Comparison of ENCODE assay signal across 8 cellular contexts in genomic region chr17:17313350-17313991, GRCh38. TPM values are rescaled to one million over a fixed set of nuclear protein-coding genes. Genes with fewer than 3 reads are reported as not detected.
DNase-seq lines count a peak whose midpoint lies in the region; ATAC-seq and TF ChIP-seq lines count a peak whose summit lies in the region.

No MANE protein-coding gene starts in this region.

- H3K4me1 ChIP-seq in PC-3 (ENCODE audit: insufficient read depth, low read length) (no peaks in the 10 kb centered on the region), ovary (ENCODE audit: insufficient read depth) (no peaks in the 10 kb centered on the region)

- no TSS peak for BruUV-seq in PC-3 (replicated peaks; lab: Mats Ljungman, UMichigan)

- no peaks in the 10 kb centered on the region for H3K27me3 ChIP-seq in PC-3 (ENCODE audit: low read length)
- no peaks in the 10 kb centered on the region for H3K27me3 ChIP-seq in ovary

- peak; percentile 49; the same call in 1 of the 2 replicates for ATAC-seq in PC-3
- ATAC-seq in left cardiac atrium = peak; percentile 48 to 72

- WGBS in ovary, 3 donors = 66 to 71% (median 67%) methylated on average over 12 of the region's 12 CpGs

- no peaks in the 10 kb centered on the region for H3K79me2 ChIP-seq in PC-3 (ENCODE audit: low read length)

- no peaks in the 10 kb centered on the region for H3K9me3 ChIP-seq in PC-3 (ENCODE audit: low read length)
- no peaks in the 10 kb centered on the region for H3K9me3 ChIP-seq in ovary

- no peak overlapping the region for H3K9ac ChIP-seq in PC-3 (ENCODE audit: low read length)

- DNase-seq in NCI-H524 (lab: John Stamatoyannopoulos, UW) (peak; percentile 33 to 57), NCI-H524 treated with DMSO at 0.1 percent for 48 hours (lab: John Stamatoyannopoulos, UW) (no peak), PC-3 (peak; percentile 60), left cardiac atrium (no peak), ovary (no peak), COR-L47 (lab: John Stamatoyannopoulos, UW) (no peak)
- peak; percentile 62 for DNase-seq in activated effector memory CD4-positive, alpha-beta T cell treated with Interleukin-2 at 50 U/mL for 16 hours
- DNase-seq in stimulated activated CD4-positive, alpha-beta T cell treated with anti-CD3 and anti-CD28 coated beads, Interleukin-15, amount 100 ng/mL, for 1 hour (ENCODE audit: low read depth in 1 of 2, low spot score in 1 of 2) = peak; percentile 52 to 60

- H3K27ac ChIP-seq in PC-3 (ENCODE audit: low read length) (no peak overlapping the region), ovary (no peak overlapping the region)

- TF ChIP-seq POLR2A in ovary (IDR thresholded peaks at IDR 0.05) = no peak

- H3K9me2 ChIP-seq in PC-3 (replicated peaks; ENCODE audit: low read length) = no peaks in the 10 kb centered on the region

- TF ChIP-seq CTCF in PC-3 (conservative IDR thresholded peaks at IDR 0.05; ENCODE audit: low read depth, low read length) (peak; percentile 74), ovary (IDR thresholded peaks at IDR 0.05) (no peak)

- CTCF ChIA-PET in PC-3 (lab: Charles Lee) = no interaction called here

- TF ChIP-seq EP300 in ovary (IDR thresholded peaks at IDR 0.05) = no peak

- H3K4me2 ChIP-seq in PC-3 (ENCODE audit: low read length) = no peak overlapping the region

- intact Hi-C loops in PC-3 (cut with micrococcal nuclease) (no loop called here), left cardiac atrium (cut with DNase I) (loop anchor here in 1 of 2 donors (5.0 kb wide), 1 partner anchor 306 kb away; no protein-coding TSS in a partner anchor), ovary (cut with DNase I) (no loop called here)

- H4K20me1 ChIP-seq in PC-3 (ENCODE audit: low read length) = no peaks in the 10 kb centered on the region

- H3K4me3 ChIP-seq in PC-3 (ENCODE audit: low read length) (no peak overlapping the region), ovary (no peak overlapping the region)

- POLR2A ChIA-PET in PC-3 (lab: Charles Lee; ENCODE audit: unreplicated experiment) = no interaction called here

- H3K36me3 ChIP-seq in PC-3 (ENCODE audit: low read depth, low read length) (no peaks in the 10 kb centered on the region), ovary (no peaks in the 10 kb centered on the region)

- peak overlapping the region; percentile 41; the same call in 1 of the 2 replicates for H2AFZ ChIP-seq in PC-3 (ENCODE audit: low read length)

- H3F3A ChIP-seq in PC-3 (ENCODE audit: low read length, unreplicated experiment) = no peaks in the 10 kb centered on the region

RNA-seq across cellular contexts. Expression of gene NT5M, which starts 10.3 kb away (rescaled TPM):
- total RNA-seq in PC-3 (2014; rRNA removed) = 8.6 TPM in 2 replicates
- total RNA-seq in left cardiac atrium = 1 to 10 TPM; 5.4 to 8.2 TPM
- total RNA-seq in ovary = 1 to 10 TPM; 3.8 to 6.6 (median 5.2) TPM
- 1 to 10 TPM in 1 of 2 donors, under 1 TPM in 1; 0.53 to 4.9 TPM for polyA plus RNA-seq in ovary

RNA-seq across cellular contexts. Expression of gene COPS3, which starts 32.4 kb away (rescaled TPM):
- total RNA-seq in PC-3 (2014; rRNA removed) (178 and 205 TPM in 2 replicates), left cardiac atrium (10 to 100 TPM; 55.6 to 60.3 TPM), ovary (10 to 100 TPM; 43.8 to 68.8 (median 49.9) TPM)
- polyA plus RNA-seq in ovary = 10 to 100 TPM; 38.1 to 60.1 TPM

Comparison
In these comparisons a context has a peak if more than half of its experiments do, and no peak if none do; other contexts are left out.
1. DNase-seq: peak in NCI-H524 (2 of 2), PC-3 (single experiment), activated effector memory CD4-positive, alpha-beta T cell treated with Interleukin-2 at 50 U/mL for 16 hours (single experiment) and stimulated activated CD4-positive, alpha-beta T cell treated with anti-CD3 and anti-CD28 coated beads, Interleukin-15, amount 100 ng/mL, for 1 hour (2 of 2); none in NCI-H524 treated with DMSO at 0.1 percent for 48 hours (single experiment), left cardiac atrium (single experiment), ovary (0 of 5) and COR-L47 (single experiment).